ENCODE assay signal across 2 cellular contexts in genomic region chr5:146192571-146193043, GRCh38.
TF ChIP-seq lines count a peak whose summit lies in the region.

No MANE protein-coding gene starts in this region.

TF ChIP-seq in HCT116, 20 proteins besides CTCF, POLR2A, EP300 and RAD21:
- TF ChIP-seq POLR2AphosphoS5 (IDR thresholded peaks at IDR 0.05; ENCODE audit: low read depth, low read length) (no peak), CEBPB (IDR thresholded peaks at IDR 0.05; ENCODE audit: low read depth) (peak; percentile 46; the same call in 1 of the 2 replicates)

TF ChIP-seq in H1, 55 proteins besides CTCF, POLR2A, EP300 and RAD21:
- TF ChIP-seq CEBPB (IDR thresholded peaks at IDR 0.05; ENCODE audit: low read depth, low read length) (peak; percentile 49; the same call in 1 of the 2 replicates), RBBP5 (IDR thresholded peaks at IDR 0.05; ENCODE audit: borderline replicate concordance, low read depth, low read length) (no peak)
